ENCODE assay signal across 8 cellular contexts in the genomic region with DNA sequence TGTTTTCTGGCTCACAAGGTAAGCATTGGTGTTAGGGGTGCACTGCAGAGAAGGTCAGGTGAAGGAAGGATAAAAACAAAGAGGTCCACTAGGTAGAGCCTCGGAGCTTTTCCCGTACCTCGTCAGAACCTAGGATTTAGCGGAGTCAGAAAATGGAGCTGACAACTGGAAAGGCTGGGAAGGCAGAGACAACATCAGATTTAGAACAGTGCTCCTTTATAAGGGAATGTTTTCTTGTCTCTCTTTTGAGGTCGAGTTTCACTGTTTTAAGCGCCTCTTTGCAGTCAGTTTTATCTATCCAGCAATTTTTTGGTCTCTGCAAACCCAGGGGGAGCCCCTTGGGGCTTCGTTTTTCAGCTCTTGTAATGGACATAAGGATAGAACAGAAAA.
A peak's percentile ranks its signal among the peaks of the same experiment; 100 is the strongest.
DNase-seq lines count a peak whose midpoint lies in the region; ATAC-seq and TF ChIP-seq lines count a peak whose summit lies in the region.

No MANE protein-coding gene starts in this region.

- peak overlapping the region; percentile 47 for H3K9ac ChIP-seq in Loucy (ENCODE audit: low read depth, low read length, poor library complexity, severe bottlenecking)

- H3K27ac ChIP-seq in ectodermal cell (ENCODE audit: insufficient read depth, low read depth, low read length, poor library complexity, severe bottlenecking) (peak overlapping the region; percentile 76), muscle layer of duodenum (ENCODE audit: low read length) (peak overlapping the region; percentile 95)

- no peaks in the 10 kb centered on the region for H3K9me2 ChIP-seq in Loucy (replicated peaks; ENCODE audit: low read depth, low read length)

- H3F3A ChIP-seq in Loucy (ENCODE audit: low read depth), result no peaks in the 10 kb centered on the region

- peak overlapping the region; percentile 64 for H3K4me2 ChIP-seq in Loucy (ENCODE audit: low read depth, low read length, poor library complexity, severe bottlenecking)

- CTCF ChIA-PET in AG04449 (lab: Yijun Ruan, JAX), result no interaction called here

- peaks cover 15% of the 10 kb centered on the region for H4K20me1 ChIP-seq in Loucy (ENCODE audit: insufficient read depth, low read length, poor library complexity, severe bottlenecking)

- H3K27me3 ChIP-seq in Loucy (ENCODE audit: insufficient read depth, low read length, poor library complexity, severe bottlenecking), result no peaks in the 10 kb centered on the region
- no peaks in the 10 kb centered on the region for H3K27me3 ChIP-seq in ectodermal cell (ENCODE audit: control insufficient read depth, insufficient read depth, low read length, poor library complexity, severe bottlenecking)
- H3K27me3 ChIP-seq in muscle layer of duodenum (ENCODE audit: low read depth, low read length), result no peaks in the 10 kb centered on the region

- peak overlapping the region; percentile 48; the same call in 1 of the 2 replicates for H3K4me3 ChIP-seq in AG04449 (ENCODE audit: low read depth, low read length)
- H3K4me3 ChIP-seq in Loucy (ENCODE audit: low read length, poor library complexity, severe bottlenecking), result peak overlapping the region; percentile 43
- H3K4me3 ChIP-seq in ectodermal cell (ENCODE audit: insufficient read depth, low read depth, low read length), result no peak overlapping the region
- peak overlapping the region; percentile 54 to 55 for H3K4me3 ChIP-seq in muscle layer of duodenum (ENCODE audit: low read depth in 1 of 2, low read length in 2 of 2)

- ATAC-seq in GM21360 (IDR thresholded peaks at IDR 0.05; ENCODE audit: unreplicated experiment), result no peak
- ATAC-seq in HG02763 (IDR thresholded peaks at IDR 0.05; ENCODE audit: unreplicated experiment), result no peak
- no peak for ATAC-seq in GM18517 (IDR thresholded peaks at IDR 0.05; ENCODE audit: unreplicated experiment)
- ATAC-seq in GM21367 (IDR thresholded peaks at IDR 0.05; ENCODE audit: unreplicated experiment), result no peak

- no peak for DNase-seq in AG04449 (ENCODE audit: low read depth, low spot score)

- WGBS in ectodermal cell, 2 experiments, result 50 to 56% methylated on average over 7 of the region's 7 CpGs

- H3K4me1 ChIP-seq in Loucy (ENCODE audit: insufficient read depth, low read length, poor library complexity, severe bottlenecking) (peaks cover 10% of the 10 kb centered on the region), ectodermal cell (ENCODE audit: control insufficient read depth, insufficient read depth, low read length) (peaks cover 31% of the 10 kb centered on the region), muscle layer of duodenum (ENCODE audit: control insufficient read depth in 1 of 2, insufficient read depth in 2 of 2, low read length in 2 of 2) (peaks cover 17% of the 10 kb centered on the region in 2 donors)

- peaks cover 23% of the 10 kb centered on the region; the same call in 1 of the 2 replicates for H3K79me2 ChIP-seq in Loucy (ENCODE audit: insufficient read depth, low read length)

- POLR2A ChIA-PET in AG04449 (lab: Yijun Ruan, JAX), result no interaction called here

- H3K36me3 ChIP-seq in Loucy (ENCODE audit: insufficient read depth, low read length), result peaks cover 47% of the 10 kb centered on the region; the same call in 1 of the 2 replicates
- peaks cover 1% of the 10 kb centered on the region for H3K36me3 ChIP-seq in ectodermal cell (ENCODE audit: control insufficient read depth, insufficient read depth, low read length)
- H3K36me3 ChIP-seq in muscle layer of duodenum (ENCODE audit: control insufficient read depth in 1 of 2, insufficient read depth in 2 of 2, low read length in 2 of 2), result peaks cover 0 to 4% of the 10 kb centered on the region in 2 donors

- TF ChIP-seq CTCF in AG04449 (IDR thresholded peaks at IDR 0.05; ENCODE audit: insufficient read depth, low read length, missing control alignments), result no peak
- no peak for TF ChIP-seq CTCF in Loucy (conservative IDR thresholded peaks at IDR 0.05; ENCODE audit: low read length)

- H3K9me3 ChIP-seq in Loucy (ENCODE audit: insufficient read depth, low read depth, low read length) (no peaks in the 10 kb centered on the region), ectodermal cell (ENCODE audit: control insufficient read depth, low read length) (no peaks in the 10 kb centered on the region), muscle layer of duodenum (ENCODE audit: control insufficient read depth in 1 of 2, low read length in 2 of 2) (no peaks in the 10 kb centered on the region)

- no peak overlapping the region for H2AFZ ChIP-seq in Loucy (ENCODE audit: low read length)
